In the genomic region with DNA sequence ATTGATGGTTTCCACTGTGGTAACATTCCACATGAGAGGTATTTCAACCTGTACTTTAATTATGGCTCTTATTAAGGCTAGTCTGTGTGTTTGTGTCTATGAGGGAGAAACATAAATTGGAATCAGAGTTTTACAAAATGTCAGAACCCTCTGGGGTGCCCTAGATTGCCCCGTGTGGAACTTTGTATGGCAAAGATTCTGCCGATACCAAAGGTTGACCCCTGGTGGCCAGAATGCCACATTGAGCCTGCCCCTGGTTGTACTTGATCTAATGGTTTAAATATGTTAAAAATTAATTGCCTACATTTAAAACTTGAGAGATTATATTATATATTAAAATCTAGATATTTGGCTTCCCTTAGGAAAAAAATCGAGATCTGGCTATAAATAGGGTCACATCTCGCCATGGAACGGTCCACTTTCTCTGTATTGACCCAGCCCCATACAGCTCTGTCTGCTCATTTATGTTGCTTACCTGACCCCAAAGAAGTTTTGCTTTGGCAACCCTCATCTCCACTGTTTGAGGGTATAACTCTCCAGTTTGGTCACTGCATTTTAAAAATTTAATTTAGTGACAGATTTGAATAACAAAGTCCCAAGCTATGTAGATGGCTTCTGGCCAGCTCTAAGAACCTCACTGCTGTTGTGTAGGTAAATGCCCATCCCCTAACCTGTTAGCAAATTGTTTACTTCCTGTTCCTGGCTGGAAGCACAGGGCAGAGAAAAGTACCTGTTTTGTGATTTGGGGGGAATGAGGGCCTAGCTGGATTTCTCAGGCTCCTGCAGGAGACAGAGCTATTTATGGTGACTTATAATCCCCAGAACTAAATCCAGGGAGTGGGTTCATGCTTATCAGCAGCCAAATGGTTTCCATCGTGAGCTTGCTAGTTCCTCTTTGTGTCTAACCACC, we compare ENCODE assay signal across 1 cellular context.
TF ChIP-seq lines count a peak whose summit lies in the region.

No MANE protein-coding gene starts in this region.

TF ChIP-seq in HepG2, 621 proteins besides CTCF, POLR2A, EP300 and RAD21 (continued from another document):
- TF ChIP-seq, protein P1, sequence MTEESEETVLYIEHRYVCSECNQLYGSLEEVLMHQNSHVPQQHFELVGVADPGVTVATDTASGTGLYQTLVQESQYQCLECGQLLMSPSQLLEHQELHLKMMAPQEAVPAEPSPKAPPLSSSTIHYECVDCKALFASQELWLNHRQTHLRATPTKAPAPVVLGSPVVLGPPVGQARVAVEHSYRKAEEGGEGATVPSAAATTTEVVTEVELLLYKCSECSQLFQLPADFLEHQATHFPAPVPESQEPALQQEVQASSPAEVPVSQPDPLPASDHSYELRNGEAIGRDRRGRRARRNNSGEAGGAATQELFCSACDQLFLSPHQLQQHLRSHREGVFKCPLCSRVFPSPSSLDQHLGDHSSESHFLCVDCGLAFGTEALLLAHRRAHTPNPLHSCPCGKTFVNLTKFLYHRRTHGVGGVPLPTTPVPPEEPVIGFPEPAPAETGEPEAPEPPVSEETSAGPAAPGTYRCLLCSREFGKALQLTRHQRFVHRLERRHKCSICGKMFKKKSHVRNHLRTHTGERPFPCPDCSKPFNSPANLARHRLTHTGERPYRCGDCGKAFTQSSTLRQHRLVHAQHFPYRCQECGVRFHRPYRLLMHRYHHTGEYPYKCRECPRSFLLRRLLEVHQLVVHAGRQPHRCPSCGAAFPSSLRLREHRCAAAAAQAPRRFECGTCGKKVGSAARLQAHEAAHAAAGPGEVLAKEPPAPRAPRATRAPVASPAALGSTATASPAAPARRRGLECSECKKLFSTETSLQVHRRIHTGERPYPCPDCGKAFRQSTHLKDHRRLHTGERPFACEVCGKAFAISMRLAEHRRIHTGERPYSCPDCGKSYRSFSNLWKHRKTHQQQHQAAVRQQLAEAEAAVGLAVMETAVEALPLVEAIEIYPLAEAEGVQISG (CRISPR knock-in tag; IDR thresholded peaks at IDR 0.05), result no peak
